In genomic region chr2:159228006-159228655, GRCh38 we compare ENCODE assay signal across 13 cellular contexts. TPM values are rescaled to one million over a fixed set of nuclear protein-coding genes. Genes with fewer than 3 reads are reported as not detected.
DNase-seq lines count a peak whose midpoint lies in the region; TF ChIP-seq lines count a peak whose summit lies in the region.
"Had no signal": no experiment of that assay in that cellular context is flagged by ENCODE, and none has a peak within 500 bp of the region (broad histone marks: within the 10 kb centered on the region; RNA-seq: fewer than 3 reads in every experiment).

No MANE protein-coding gene starts in this region.

- intact Hi-C loops in spleen (cut with DNase I; ENCODE audit: low total_unique reads): no loop called here

- H3K9ac ChIP-seq in H9 (ENCODE audit: extremely low read depth, insufficient read length, low read length): no peak overlapping the region

- H3K23ac ChIP-seq in H9 (ENCODE audit: insufficient read length, low read depth, low read length): no peak overlapping the region

- CTCF ChIA-PET in BJ (lab: Yijun Ruan, JAX): interaction anchor here (0.9 to 1.3 kb wide), 4 partner anchors 11 to 578 kb away, joined by 3 to 4 read pairs (median 3); no protein-coding TSS in a partner anchor

- no peak overlapping the region for H2AK5ac ChIP-seq in H9 (ENCODE audit: insufficient read length, low read length)

- H2BK5ac ChIP-seq in H9 (ENCODE audit: insufficient read length, low read length): no peak overlapping the region

- H3K14ac ChIP-seq in H9 (ENCODE audit: insufficient read depth, low read length): no peak overlapping the region

- H3K79me1 ChIP-seq in H9 (ENCODE audit: insufficient read depth, low read depth, low read length, poor library complexity, severe bottlenecking): no peaks in the 10 kb centered on the region

- H2BK12ac ChIP-seq in H9 (ENCODE audit: insufficient read length, low read depth, low read length): no peak overlapping the region

- WGBS in H9 (ENCODE audit: extremely low coverage, insufficient read length, low lambda C conversion rate): no CpG with 5 or more reads among the region's 14 CpGs
- 91 to 96% (median 93%) methylated on average over 14 of the region's 14 CpGs for WGBS in spleen, 5 donors

- DNase-seq in BJ (ENCODE audit: low read depth) (peak; percentile 90), H9 (no peak), chondrocyte (ENCODE audit: low spot score) (no peak), mesothelial cell of epicardium (ENCODE audit: low spot score in 2 of 2, unreplicated experiment in 2 of 2) (no peak), spleen (no peak), NCI-H345 (lab: John Stamatoyannopoulos, UW) (no peak), NCI-H2029 (lab: John Stamatoyannopoulos, UW) (no peak)
- no peak for DNase-seq in effector memory CD4-positive, alpha-beta T cell
- DNase-seq: activated naive CD4-positive, alpha-beta T cell treated with Interleukin-2 at 50 U/mL for 16 hours; stimulated activated CD4-positive, alpha-beta T cell treated with anti-CD3 and anti-CD28 coated beads, Interleukin-2, amount 100 ng/mL, for 48 hours had no signal

- H3K36me3 ChIP-seq in BJ (ENCODE audit: control insufficient read depth, insufficient read depth, low read length) (peaks cover 29% of the 10 kb centered on the region), spleen (peaks cover 0 to 60% (median 12%) of the 10 kb centered on the region in 6 donors)
- peaks cover 1% of the 10 kb centered on the region for H3K36me3 ChIP-seq in effector memory CD4-positive, alpha-beta T cell (ENCODE audit: control insufficient read depth, insufficient read depth, low read length)
- H3K36me3 ChIP-seq: HAP-1 had no signal

- no peak overlapping the region for H4K5ac ChIP-seq in H9 (ENCODE audit: insufficient read length, low read depth, low read length)

- TF ChIP-seq CTCF in BJ (IDR thresholded peaks at IDR 0.05; ENCODE audit: insufficient read depth, low read depth, low read length) (0 out of 2 replicates have a peak, but pooled peaks have one; percentile 16), H9 (conservative IDR thresholded peaks at IDR 0.05) (no peak), chondrocyte (IDR thresholded peaks at IDR 0.05) (no peak), mesothelial cell of epicardium (IDR thresholded peaks at IDR 0.05; ENCODE audit: unreplicated experiment) (no peak), spleen (IDR thresholded peaks at IDR 0.05 in 8 of 11, conservative IDR thresholded peaks at IDR 0.05 in 3 of 11) (no peak)

- no peak overlapping the region for H4K8ac ChIP-seq in H9 (replicated peaks; ENCODE audit: insufficient read length, low read depth, low read length)

- H3K56ac ChIP-seq in H9 (ENCODE audit: insufficient read length, low read depth, low read length): no peak overlapping the region

- peaks cover 0 to 9% of the 10 kb centered on the region in 2 experiments; a peak in 2 of 4 replicates for H3K4me1 Mint-ChIP-seq in H9
- H3K4me1 Mint-ChIP-seq in chondrocyte (ENCODE audit: low read depth): peaks cover 25% of the 10 kb centered on the region
- peaks cover 8% of the 10 kb centered on the region for H3K4me1 Mint-ChIP-seq in mesothelial cell of epicardium
- H3K4me1 Mint-ChIP-seq: stimulated activated memory B cell treated with anti-CD40 and anti-IgM and Interleukin-4, amounts not matched to agents 10 μg/mL and 1 μg/mL and 100 μg/mL, for 72 hours had no signal

- no peaks in the 10 kb centered on the region for H3K23me2 ChIP-seq in H9 (ENCODE audit: insufficient read length, low read depth, low read length, poor library complexity, severe bottlenecking)

- H3K27ac ChIP-seq in H9 (ENCODE audit: insufficient read length, low read depth, low read length) (no peak overlapping the region), spleen (peak overlapping the region in 3 of 8 donors; percentile 31 to 76 (median 55))
- H3K27ac ChIP-seq in effector memory CD4-positive, alpha-beta T cell (ENCODE audit: insufficient read depth, low read length, poor library complexity, severe bottlenecking): no peak overlapping the region
- H3K27ac ChIP-seq: SK-N-MC had no signal

- no peak overlapping the region for H2AFZ ChIP-seq in H9 (ENCODE audit: low read length)

- no peaks in the 10 kb centered on the region for H4K20me1 ChIP-seq in H9 (ENCODE audit: control insufficient read depth, insufficient read depth, insufficient read length)

- H3K36me3 Mint-ChIP-seq in H9 (ENCODE audit: insufficient read depth in 1 of 3, low read depth in 3 of 3) (peaks cover 0 to 11% (median 0%) of the 10 kb centered on the region in 3 experiments; a peak in 4 of 7 replicates), chondrocyte (ENCODE audit: low read depth) (peaks cover 45% of the 10 kb centered on the region), mesothelial cell of epicardium (peaks cover 61% of the 10 kb centered on the region)

- H3K27me3 ChIP-seq in BJ (ENCODE audit: control insufficient read depth, insufficient read depth, low read length): no peaks in the 10 kb centered on the region
- no peaks in the 10 kb centered on the region for H3K27me3 ChIP-seq in H9 (ENCODE audit: insufficient read depth, low read length)
- no peaks in the 10 kb centered on the region for H3K27me3 ChIP-seq in spleen (replicated peaks in 1 of 7)
- no peaks in the 10 kb centered on the region for H3K27me3 ChIP-seq in effector memory CD4-positive, alpha-beta T cell (replicated peaks; ENCODE audit: control insufficient read depth, insufficient read depth, low read length, poor library complexity, severe bottlenecking)

- H3K4me1 ChIP-seq in H9 (ENCODE audit: insufficient read depth, low read length): no peaks in the 10 kb centered on the region
- peaks cover 0 to 46% (median 34%) of the 10 kb centered on the region in 6 donors for H3K4me1 ChIP-seq in spleen
- no peaks in the 10 kb centered on the region for H3K4me1 ChIP-seq in effector memory CD4-positive, alpha-beta T cell (ENCODE audit: control insufficient read depth, insufficient read depth, low read length, poor library complexity, severe bottlenecking)

- H3K27ac Mint-ChIP-seq in H9 (peak overlapping the region in 2 of 3 experiments; percentile 19 to 37; a peak in 2 of 7 replicates), chondrocyte (ENCODE audit: unreplicated experiment) (peak overlapping the region; percentile 33), mesothelial cell of epicardium (peak overlapping the region; percentile 71)
- H3K27ac Mint-ChIP-seq: stimulated activated memory B cell treated with anti-CD40 and anti-IgM and Interleukin-4, amounts not matched to agents 10 μg/mL and 1 μg/mL and 100 μg/mL, for 72 hours had no signal

- no peaks in the 10 kb centered on the region for H3K9me3 ChIP-seq in H9 (ENCODE audit: control insufficient read depth, low read depth, low read length)
- H3K9me3 ChIP-seq in spleen: no peaks in the 10 kb centered on the region
- H3K9me3 ChIP-seq in effector memory CD4-positive, alpha-beta T cell (ENCODE audit: control insufficient read depth, low read length): no peaks in the 10 kb centered on the region
- H3K9me3 ChIP-seq: HAP-1 had no signal

- H3K4me3 ChIP-seq in BJ (ENCODE audit: low read depth, low read length): no peak overlapping the region
- no peak overlapping the region for H3K4me3 ChIP-seq in spleen
- no peak overlapping the region for H3K4me3 ChIP-seq in effector memory CD4-positive, alpha-beta T cell (ENCODE audit: insufficient read depth, low read depth, low read length, poor library complexity, severe bottlenecking)
- H3K4me3 ChIP-seq: HAP-1, SK-N-MC had no signal

- POLR2A ChIA-PET in BJ (lab: Charles Lee): interaction anchor here (0.5 to 0.7 kb wide), 2 partner anchors 26 to 134 kb away, joined by 3 to 7 read pairs; no protein-coding TSS in a partner anchor

- H3K79me2 ChIP-seq in H9 (ENCODE audit: insufficient read depth, low read length): no peaks in the 10 kb centered on the region

- no peak overlapping the region for H2BK120ac ChIP-seq in H9 (ENCODE audit: low read depth, low read length, poor library complexity, severe bottlenecking)

- no peaks in the 10 kb centered on the region for H3K9me3 Mint-ChIP-seq in H9
- no peaks in the 10 kb centered on the region for H3K9me3 Mint-ChIP-seq in chondrocyte (ENCODE audit: low read depth)
- no peaks in the 10 kb centered on the region for H3K9me3 Mint-ChIP-seq in mesothelial cell of epicardium
- H3K9me3 Mint-ChIP-seq: stimulated activated memory B cell treated with anti-CD40 and anti-IgM and Interleukin-4, amounts not matched to agents 10 μg/mL and 1 μg/mL and 100 μg/mL, for 72 hours had no signal

- no peak overlapping the region for H3K4ac ChIP-seq in H9 (ENCODE audit: low read depth, low read length)

- no peak overlapping the region for H3K4me2 ChIP-seq in H9 (ENCODE audit: insufficient read depth, insufficient read length, low read length)

- H4K91ac ChIP-seq in H9 (ENCODE audit: insufficient read length, low read depth, low read length): no peak overlapping the region

- H3K4me3 Mint-ChIP-seq in H9 (no peak overlapping the region), chondrocyte (ENCODE audit: unreplicated experiment) (no peak overlapping the region), mesothelial cell of epicardium (no peak overlapping the region)
- H3K4me3 Mint-ChIP-seq: stimulated activated memory B cell treated with anti-CD40 and anti-IgM and Interleukin-4, amounts not matched to agents 10 μg/mL and 1 μg/mL and 100 μg/mL, for 72 hours had no signal

- no peak overlapping the region for H3T11ph ChIP-seq in H9 (ENCODE audit: low read length)

- no peak overlapping the region for H2BK15ac ChIP-seq in H9 (ENCODE audit: low read depth, low read length)

- no peak overlapping the region for H3K18ac ChIP-seq in H9 (ENCODE audit: insufficient read length, low read depth, low read length)

- no peak overlapping the region for H2BK20ac ChIP-seq in H9 (ENCODE audit: low read depth, low read length, poor library complexity, severe bottlenecking)

- TF ChIP-seq POLR2A in spleen (IDR thresholded peaks at IDR 0.05): no peak

- H3K27me3 Mint-ChIP-seq in H9 (ENCODE audit: low read depth) (peaks cover 2% of the 10 kb centered on the region; the same call in 1 of the 2 replicates), chondrocyte (ENCODE audit: low read depth) (no peaks in the 10 kb centered on the region), mesothelial cell of epicardium (ENCODE audit: low read depth) (no peaks in the 10 kb centered on the region)
- H3K27me3 Mint-ChIP-seq: stimulated activated memory B cell treated with anti-CD40 and anti-IgM and Interleukin-4, amounts not matched to agents 10 μg/mL and 1 μg/mL and 100 μg/mL, for 72 hours had no signal

RNA-seq across cellular contexts. Expression of gene WDSUB1, which starts 58.4 kb away (rescaled TPM):
- polyA plus RNA-seq in BJ (2011; rRNA removed): 4.5 and 7.0 TPM in 2 replicates
- polyA minus RNA-seq in BJ (2011; rRNA and poly(A)+ RNA removed): 6.1 and 6.7 TPM in 2 replicates
- total RNA-seq in H9 (2021): 5.5 and 6.2 TPM in 2 replicates
- 6.6 to 10.0 TPM (median 9.3 TPM) in 3 replicates for total RNA-seq in chondrocyte
- total RNA-seq in mesothelial cell of epicardium: 14.3 to 15.6 TPM (median 15.1 TPM) in 3 replicates
- 10 to 100 TPM in 5 of 7 donors, 1 to 10 TPM in 2; 8.1 to 14.8 (median 11.4) TPM for total RNA-seq in spleen
- 1 to 10 TPM; 5.2 to 7.4 (median 7.4) TPM for polyA plus RNA-seq in spleen
